Comparison of ENCODE assay signal across 1 cellular context in genomic region chr5:90909091-90909503, GRCh38.
TF ChIP-seq lines count a peak whose summit lies in the region.

No MANE protein-coding gene starts in this region.

TF ChIP-seq in WTC11, 78 proteins besides CTCF, POLR2A, EP300 and RAD21 (continued from another document):
- TF ChIP-seq, protein P1, sequence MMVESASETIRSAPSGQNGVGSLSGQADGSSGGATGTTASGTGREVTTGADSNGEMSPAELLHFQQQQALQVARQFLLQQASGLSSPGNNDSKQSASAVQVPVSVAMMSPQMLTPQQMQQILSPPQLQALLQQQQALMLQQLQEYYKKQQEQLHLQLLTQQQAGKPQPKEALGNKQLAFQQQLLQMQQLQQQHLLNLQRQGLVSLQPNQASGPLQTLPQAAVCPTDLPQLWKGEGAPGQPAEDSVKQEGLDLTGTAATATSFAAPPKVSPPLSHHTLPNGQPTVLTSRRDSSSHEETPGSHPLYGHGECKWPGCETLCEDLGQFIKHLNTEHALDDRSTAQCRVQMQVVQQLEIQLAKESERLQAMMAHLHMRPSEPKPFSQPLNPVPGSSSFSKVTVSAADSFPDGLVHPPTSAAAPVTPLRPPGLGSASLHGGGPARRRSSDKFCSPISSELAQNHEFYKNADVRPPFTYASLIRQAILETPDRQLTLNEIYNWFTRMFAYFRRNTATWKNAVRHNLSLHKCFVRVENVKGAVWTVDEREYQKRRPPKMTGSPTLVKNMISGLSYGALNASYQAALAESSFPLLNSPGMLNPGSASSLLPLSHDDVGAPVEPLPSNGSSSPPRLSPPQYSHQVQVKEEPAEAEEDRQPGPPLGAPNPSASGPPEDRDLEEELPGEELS (CRISPR knock-in tag; IDR thresholded peaks at IDR 0.05): no peak
- no peak for TF ChIP-seq ZNF219 (CRISPR knock-in tag; IDR thresholded peaks at IDR 0.05; ENCODE audit: borderline replicate concordance)
- TF ChIP-seq HMGA2 (CRISPR knock-in tag; IDR thresholded peaks at IDR 0.05): no peak
- TF ChIP-seq ZNF396 (CRISPR knock-in tag; IDR thresholded peaks at IDR 0.05; ENCODE audit: borderline replicate concordance): no peak
- TF ChIP-seq TEAD4 (CRISPR knock-in tag; IDR thresholded peaks at IDR 0.05): no peak
- no peak for TF ChIP-seq TP53 (CRISPR knock-in tag; IDR thresholded peaks at IDR 0.05)
- no peak for TF ChIP-seq RELA (CRISPR knock-in tag; IDR thresholded peaks at IDR 0.05; ENCODE audit: borderline replicate concordance)
- no peak for TF ChIP-seq ERG (CRISPR knock-in tag; IDR thresholded peaks at IDR 0.05)
